8 cellular contexts compared by ENCODE assay signal in the genomic region with DNA sequence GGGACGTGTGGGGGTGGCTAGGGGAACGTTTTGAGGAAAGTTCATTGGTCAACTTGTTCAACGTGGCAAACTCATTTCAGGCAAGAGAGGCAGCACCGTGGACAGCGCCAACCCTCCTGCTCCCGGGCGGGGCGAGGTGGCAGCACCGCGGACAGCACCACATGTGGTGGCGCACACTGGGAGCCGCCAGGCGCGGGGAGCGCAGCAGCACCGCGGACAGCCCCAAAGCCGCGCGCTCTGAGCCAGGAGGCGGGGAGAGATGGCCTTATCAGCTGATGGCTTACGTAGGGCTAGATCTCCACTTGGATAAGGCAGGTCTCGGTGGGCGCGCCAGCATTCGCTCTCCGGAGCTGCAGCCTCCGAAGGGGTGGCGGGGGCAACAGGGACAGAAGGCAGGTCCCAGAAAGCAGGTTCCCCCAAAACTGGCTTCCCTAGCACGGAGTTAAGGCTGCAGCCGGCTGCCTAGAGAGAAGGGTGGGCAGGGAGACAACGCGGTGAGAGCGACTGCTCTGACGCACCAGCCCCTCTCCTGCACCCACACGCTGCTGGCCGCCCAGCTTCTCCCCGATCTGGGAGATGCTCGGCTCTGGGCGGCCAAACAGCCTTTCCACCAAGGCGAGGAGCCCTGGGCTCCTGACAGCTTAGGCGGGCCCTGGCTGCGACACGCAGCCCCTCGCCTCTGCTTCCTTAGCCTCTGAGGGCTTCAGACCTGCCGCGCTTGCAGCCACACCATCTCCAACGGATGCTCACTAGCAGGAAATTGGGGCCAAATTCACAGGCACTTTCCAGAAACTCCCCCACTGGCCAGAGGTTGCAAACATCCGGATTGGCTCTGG. TPM values are rescaled to one million over a fixed set of nuclear protein-coding genes. Genes with fewer than 3 reads are reported as not detected.
DNase-seq lines count a peak whose midpoint lies in the region; ATAC-seq and TF ChIP-seq lines count a peak whose summit lies in the region.

A gene (plus strand): TSS at position 333 of the 836 bp plus-strand sequence. CDS start 576 bp downstream, outside the sequence.

- H3K36me3 ChIP-seq in CD8-positive, alpha-beta memory T cell (ENCODE audit: insufficient read depth, low read length) = no peaks in the 10 kb centered on the region

- H3K27ac Mint-ChIP-seq in CD8-positive, alpha-beta memory T cell = no peak within 1 kb of the TSS
- no peak within 1 kb of the TSS for H3K27ac Mint-ChIP-seq in T-helper 17 cell

- POLR2A ChIA-PET in CD8-positive, alpha-beta memory T cell (lab: Charles Lee) = no interaction called here

- H3K27me3 Mint-ChIP-seq in CD8-positive, alpha-beta memory T cell = peaks cover 23 to 72% of the 10 kb centered on the region in 2 donors
- peaks cover 41% of the 10 kb centered on the region for H3K27me3 Mint-ChIP-seq in T-helper 17 cell

- no peak within 1 kb of the TSS for H3K4me3 Mint-ChIP-seq in CD8-positive, alpha-beta memory T cell
- no peak within 1 kb of the TSS for H3K4me3 Mint-ChIP-seq in T-helper 17 cell

- H3K9me3 ChIP-seq in CD8-positive, alpha-beta memory T cell (ENCODE audit: low read length) = no peaks in the 10 kb centered on the region
- H3K9me3 ChIP-seq in T-helper 17 cell (ENCODE audit: control insufficient read depth, low read length, poor library complexity, severe bottlenecking) = no peaks in the 10 kb centered on the region

- no peak within 1 kb of the TSS for H3K27ac ChIP-seq in CD8-positive, alpha-beta memory T cell (ENCODE audit: low read depth, low read length)

- TF ChIP-seq CTCF in retinal pigment epithelial cell (conservative IDR thresholded peaks at IDR 0.05; ENCODE audit: low read depth, low read length) = no peak

- intact Hi-C loops in left ventricle myocardium superior (cut with micrococcal nuclease) = no loop called here

- no peaks in the 10 kb centered on the region for H3K27me3 ChIP-seq in CD8-positive, alpha-beta memory T cell (ENCODE audit: insufficient read depth, low read length, poor library complexity, severe bottlenecking)

- peak; percentile 54 to 79 (median 67) for DNase-seq in CD8-positive, alpha-beta memory T cell
- DNase-seq in T-helper 17 cell = peak; percentile 59 to 75 (median 62)
- peak; percentile 4 for DNase-seq in amniotic stem cell (lab: John Stamatoyannopoulos, UW)
- peak; percentile 89 for DNase-seq in left ventricle myocardium superior
- peak; percentile 46 for DNase-seq in retinal pigment epithelial cell (ENCODE audit: low read depth)
- no peak for DNase-seq in cortex of kidney (lab: John Stamatoyannopoulos, UW)

- H3K9me3 Mint-ChIP-seq in CD8-positive, alpha-beta memory T cell = peaks cover 0 to 4% (median 0%) of the 10 kb centered on the region in 5 donors

- ATAC-seq in GM19463 (IDR thresholded peaks at IDR 0.05; ENCODE audit: unreplicated experiment) = peak; percentile 96
- peak; percentile 99 for ATAC-seq in HG03521 (IDR thresholded peaks at IDR 0.05; ENCODE audit: unreplicated experiment)
- ATAC-seq in T-helper 17 cell = peak; percentile 99
- peak; percentile 97 for ATAC-seq in left ventricle myocardium superior

- CTCF ChIA-PET in CD8-positive, alpha-beta memory T cell (lab: Charles Lee) = no interaction called here

- H3K4me3 ChIP-seq in CD8-positive, alpha-beta memory T cell (ENCODE audit: low read length) = no peak within 1 kb of the TSS
- peak within 1 kb of the TSS; percentile 14 for H3K4me3 ChIP-seq in retinal pigment epithelial cell (ENCODE audit: low read length)

- no peaks in the 10 kb centered on the region for H3K4me1 Mint-ChIP-seq in CD8-positive, alpha-beta memory T cell
- H3K4me1 Mint-ChIP-seq in T-helper 17 cell = no peaks in the 10 kb centered on the region

- H3K36me3 Mint-ChIP-seq in CD8-positive, alpha-beta memory T cell = no peaks in the 10 kb centered on the region
- H3K36me3 Mint-ChIP-seq in T-helper 17 cell (ENCODE audit: low read depth) = no peaks in the 10 kb centered on the region

- H3K4me1 ChIP-seq in CD8-positive, alpha-beta memory T cell (ENCODE audit: insufficient read depth, low read length) = no peaks in the 10 kb centered on the region

RNA-seq across cellular contexts. Expression of the gene that starts here (rescaled TPM):
- not detected for total RNA-seq in CD8-positive, alpha-beta memory T cell
- polyA plus RNA-seq in CD8-positive, alpha-beta memory T cell = not detected
- not detected for total RNA-seq in T-helper 17 cell
- total RNA-seq in left ventricle myocardium superior = not detected

Comparison
In these comparisons a context has a peak if more than half of its experiments do, and no peak if none do; other contexts are left out.
1. Peak in DNase-seq in CD8-positive, alpha-beta memory T cell; RNA of the gene not detected or under 1 TPM.
2. Peak in DNase-seq and ATAC-seq in T-helper 17 cell; RNA of the gene not detected or under 1 TPM.
3. Peak in DNase-seq and ATAC-seq in left ventricle myocardium superior; RNA of the gene not detected or under 1 TPM.